16 cellular contexts compared by ENCODE assay signal in genomic region chr1:209527993-209528392, GRCh38. TPM values are rescaled to one million over a fixed set of nuclear protein-coding genes. Genes with fewer than 3 reads are reported as not detected.
A peak's percentile ranks its signal among the peaks of the same experiment; 100 is the strongest.
DNase-seq lines count a peak whose midpoint lies in the region; ATAC-seq and TF ChIP-seq lines count a peak whose summit lies in the region.
"Had no signal": no experiment of that assay in that cellular context is flagged by ENCODE, and none has a peak within 500 bp of the region (broad histone marks: within the 10 kb centered on the region; RNA-seq: fewer than 3 reads in every experiment).

No MANE protein-coding gene starts in this region.

- H3K4me3 ChIP-seq in body of pancreas (no peak overlapping the region), lower lobe of right lung (no peak overlapping the region), tibial nerve (no peak overlapping the region)
- H3K4me3 ChIP-seq: adrenal gland had no signal

- TF ChIP-seq POLR2A in body of pancreas (IDR thresholded peaks at IDR 0.05), result no peak
- TF ChIP-seq POLR2A in tibial nerve (IDR thresholded peaks at IDR 0.05), result no peak

- no peak for TF ChIP-seq EP300 in tibial nerve (IDR thresholded peaks at IDR 0.05)

- 14 to 19% methylated on average over 4 of the region's 4 CpGs for WGBS in body of pancreas, 2 donors
- 49 to 62% methylated on average over 4 of the region's 4 CpGs for WGBS in tibial nerve, 2 donors

- H3K4me1 ChIP-seq in body of pancreas, result peaks cover 12% of the 10 kb centered on the region
- H3K4me1 ChIP-seq in lower lobe of right lung, result no peaks in the 10 kb centered on the region
- H3K4me1 ChIP-seq in tibial nerve, result no peaks in the 10 kb centered on the region
- H3K4me1 ChIP-seq: adrenal gland had no signal

- H3K27ac ChIP-seq in 22Rv1 (peak overlapping the region; percentile 91), body of pancreas (no peak overlapping the region), lower lobe of right lung (no peak overlapping the region), tibial nerve (no peak overlapping the region)
- H3K27ac ChIP-seq: adrenal gland had no signal

- peak; percentile 6 for DNase-seq in HuH-7 (ENCODE audit: low spot score)
- DNase-seq in body of pancreas, result peak; percentile 18 to 65 (median 43)
- no peak for DNase-seq in lower lobe of right lung
- no peak for DNase-seq in stimulated activated CD4-positive, alpha-beta T cell treated with anti-CD3 and anti-CD28 coated beads, Interleukin-4, amount 100 ng/mL, for 4 hours
- DNase-seq in tibial nerve (ENCODE audit: low spot score in 2 of 2), result no peak
- no peak for DNase-seq in MV-4-11 (lab: John Stamatoyannopoulos, UW)
- DNase-seq: adrenal gland; DND-41; effector CD8-positive, alpha-beta T cell; naive B cell; NCI-H446; SHP77 had no signal

- no peaks in the 10 kb centered on the region for H3K27me3 ChIP-seq in body of pancreas
- no peaks in the 10 kb centered on the region for H3K27me3 ChIP-seq in lower lobe of right lung (ENCODE audit: low read depth)
- no peaks in the 10 kb centered on the region for H3K27me3 ChIP-seq in tibial nerve
- H3K27me3 ChIP-seq: adrenal gland had no signal

- no peaks in the 10 kb centered on the region for H3K36me3 ChIP-seq in body of pancreas (replicated peaks in 1 of 2; ENCODE audit: insufficient read depth in 1 of 2, low read depth in 2 of 2)
- H3K36me3 ChIP-seq in lower lobe of right lung, result no peaks in the 10 kb centered on the region
- no peaks in the 10 kb centered on the region for H3K36me3 ChIP-seq in tibial nerve
- H3K36me3 ChIP-seq: adrenal gland had no signal

- H3K9me3 ChIP-seq in body of pancreas (no peaks in the 10 kb centered on the region), lower lobe of right lung (no peaks in the 10 kb centered on the region), tibial nerve (no peaks in the 10 kb centered on the region)
- H3K9me3 ChIP-seq: adrenal gland had no signal

- intact Hi-C loops in body of pancreas (cut with DNase I), result no loop called here
- intact Hi-C loops in lower lobe of right lung (cut with DNase I), result no loop called here

- TF ChIP-seq CTCF in 22Rv1 (IDR thresholded peaks at IDR 0.05) (no peak), body of pancreas (IDR thresholded peaks at IDR 0.05) (no peak), lower lobe of right lung (IDR thresholded peaks at IDR 0.05) (no peak), tibial nerve (IDR thresholded peaks at IDR 0.05) (no peak)

- ATAC-seq in body of pancreas (peak; percentile 88), lower lobe of right lung (peak; percentile 83 to 91), HG03342 (IDR thresholded peaks at IDR 0.05; ENCODE audit: unreplicated experiment) (no peak)
- ATAC-seq: HCT116 had no signal

RNA-seq across cellular contexts. Expression of gene CAMK1G, which starts 55.5 kb away (rescaled TPM):
- total RNA-seq in body of pancreas (under 1 TPM in 1 of 2 donors, not detected in 1; 0.33 TPM), lower lobe of right lung (0.56 TPM), tibial nerve (1 to 10 TPM in 1 of 4 donors, under 1 TPM in 1, not detected in 2; 0.21 to 4.9 TPM)
- total RNA-seq: skeletal muscle tissue had no signal

Comparison
In these comparisons a context has a peak if more than half of its experiments do, and no peak if none do; other contexts are left out.
1. DNase-seq: peak in HuH-7 (single experiment) and body of pancreas (4 of 4); none in lower lobe of right lung (single experiment), stimulated activated CD4-positive, alpha-beta T cell treated with anti-CD3 and anti-CD28 coated beads, Interleukin-4, amount 100 ng/mL, for 4 hours (0 of 2), tibial nerve (0 of 2) and MV-4-11 (single experiment).